Comparison of ENCODE assay signal across 9 cellular contexts in the genomic region with DNA sequence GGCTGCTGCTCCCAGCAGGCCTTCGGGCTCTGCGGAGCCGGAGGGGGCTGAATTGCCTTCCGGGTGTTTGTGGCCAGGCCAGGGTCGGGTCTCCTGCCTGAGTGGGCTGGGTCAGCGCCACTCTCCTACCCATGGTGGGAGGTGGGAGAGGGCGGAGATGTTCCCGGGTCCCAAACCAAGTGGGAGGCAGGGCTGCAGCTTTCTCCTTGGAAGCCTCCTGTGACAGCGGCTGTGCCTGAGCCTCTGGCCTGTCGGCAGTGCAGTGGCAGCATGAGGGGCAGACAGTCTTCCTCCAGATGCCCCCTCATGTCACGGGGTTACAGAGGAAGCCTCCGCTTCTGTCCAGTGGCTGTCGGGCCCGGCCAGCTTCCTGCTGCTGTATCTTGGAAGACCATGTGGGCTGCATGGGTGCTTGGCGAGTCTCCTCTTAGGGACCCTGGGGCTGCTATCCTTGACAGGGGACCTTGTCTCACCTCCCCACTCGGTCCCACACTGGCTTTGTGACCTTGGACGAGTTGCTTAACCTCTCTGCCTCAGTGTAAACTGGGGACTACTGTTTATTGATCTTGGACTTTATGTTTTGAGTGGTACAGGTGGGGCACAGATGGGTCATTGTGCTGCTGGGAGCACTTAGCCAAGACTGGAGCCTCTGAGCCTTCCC. TPM values are rescaled to one million over a fixed set of nuclear protein-coding genes. Genes with fewer than 3 reads are reported as not detected.
DNase-seq lines count a peak whose midpoint lies in the region; ATAC-seq, FAIRE-seq and TF ChIP-seq lines count a peak whose summit lies in the region.
"Had no signal": no experiment of that assay in that cellular context is flagged by ENCODE, and none has a peak within 500 bp of the region (broad histone marks: within the 10 kb centered on the region; RNA-seq: fewer than 3 reads in every experiment).

No MANE protein-coding gene starts in this region.

- no peak for TF ChIP-seq POLR2A in endothelial cell of umbilical vein (IDR thresholded peaks at IDR 0.05; ENCODE audit: low read depth, low read length)

- peaks cover 2% of the 10 kb centered on the region for H3K27me3 Mint-ChIP-seq in neural progenitor cell (ENCODE audit: insufficient read depth, low read depth)

- intact Hi-C loops in Panc1 (cut with micrococcal nuclease; ENCODE audit: unreplicated experiment) (loop anchor here (5.0 kb wide), 1 partner anchor 80 kb away; no protein-coding TSS in a partner anchor), endothelial cell of umbilical vein (cut with micrococcal nuclease) (loop anchor here (1.0 to 2.0 kb wide), 5 partner anchors 28 to 82 kb away; no protein-coding TSS in a partner anchor)

- dilution Hi-C loops in endothelial cell of umbilical vein (cut with MboI; ENCODE audit: extremely low pct_ligation_motif_present, low sequenced_read_pairs) = no loop called here

- H3K27ac ChIP-seq in AG04450 (ENCODE audit: low read depth, low read length) (peak overlapping the region; percentile 75), Panc1 (ENCODE audit: low read length) (0 out of 2 replicates have a peak overlapping the region, but pooled peaks have one; percentile 13), endothelial cell of umbilical vein (ENCODE audit: insufficient read depth, low read depth, low read length) (peak overlapping the region; percentile 39), neural progenitor cell (no peak overlapping the region)

- FAIRE-seq in endothelial cell of umbilical vein (lab: Jason Lieb, UNC) = no peak

- CTCF ChIA-PET in AG04450 (lab: Charles Lee) (interaction anchor here (0.9 to 2.4 kb wide), 3 partner anchors 38 to 150 kb away, joined by 10 to 13 read pairs (median 12); a partner anchor contains a TSS), Panc1 (lab: Charles Lee) (interaction anchor here (1.4 kb wide), 1 partner anchor 37 kb away, joined by 4 read pairs; a partner anchor contains a TSS), endothelial cell of umbilical vein (lab: Charles Lee) (interaction anchor here (0.8 to 5.4 kb wide), 7 partner anchors 18 to 149 kb away, joined by 3 to 51 read pairs (median 9); a partner anchor contains a TSS)

- in situ Hi-C loops in Panc1 (cut with HindIII; ENCODE audit: low pct_unique_long_range_greater_than_20kb, low sequenced_read_pairs) = no loop called here

- peak overlapping the region; percentile 98 for H3K4me3 Mint-ChIP-seq in neural progenitor cell

- H3K36me3 Mint-ChIP-seq in neural progenitor cell = peaks cover 9% of the 10 kb centered on the region

- no peak overlapping the region for H2AFZ ChIP-seq in endothelial cell of umbilical vein (ENCODE audit: low read depth, low read length)
- H2AFZ ChIP-seq in neural progenitor cell (replicated peaks) = no peak overlapping the region

- H3K79me2 ChIP-seq in endothelial cell of umbilical vein (ENCODE audit: control insufficient read depth, insufficient read depth, low read length) (peaks cover 87% of the 10 kb centered on the region), neural progenitor cell (ENCODE audit: low read depth) (peaks cover 88% of the 10 kb centered on the region)

- H3K4me3 ChIP-seq in AG04450 (ENCODE audit: low read depth, low read length) (peak overlapping the region; percentile 87), Panc1 (ENCODE audit: low read depth in 2 of 2, low read length in 2 of 2) (peak overlapping the region; percentile 56 to 68), endothelial cell of umbilical vein (replicated peaks in 1 of 3; ENCODE audit: insufficient read depth in 1 of 3, low read depth in 1 of 3, low read length in 3 of 3) (peak overlapping the region; percentile 25 to 64 (median 42)), neural progenitor cell (no peak overlapping the region)

- H3K9me3 ChIP-seq in AG04450 (ENCODE audit: control insufficient read depth, insufficient read depth, low read length) (peaks cover 6% of the 10 kb centered on the region; the same call in 1 of the 2 replicates), Panc1 (ENCODE audit: control insufficient read depth, insufficient read depth, low read depth, low read length) (no peaks in the 10 kb centered on the region), endothelial cell of umbilical vein (replicated peaks; ENCODE audit: control insufficient read depth, insufficient read depth, low read length) (no peaks in the 10 kb centered on the region), neural progenitor cell (ENCODE audit: low read depth) (no peaks in the 10 kb centered on the region)

- H3K36me3 ChIP-seq in Panc1 (ENCODE audit: control insufficient read depth, insufficient read depth, low read length) (peaks cover 2% of the 10 kb centered on the region; the same call in 1 of the 2 replicates), endothelial cell of umbilical vein (ENCODE audit: control insufficient read depth in 2 of 2, extremely low read depth in 1 of 2, insufficient read depth in 2 of 2, low read length in 2 of 2) (peaks cover 0 to 3% of the 10 kb centered on the region in 2 experiments), neural progenitor cell (no peaks in the 10 kb centered on the region)

- H3K9ac ChIP-seq in endothelial cell of umbilical vein (replicated peaks; ENCODE audit: extremely low read depth, insufficient read depth, low read length) = peak overlapping the region; percentile 39
- H3K9ac ChIP-seq in neural progenitor cell = no peak overlapping the region

- ATAC-seq in Panc1 (no peak), HG02759 (IDR thresholded peaks at IDR 0.05; ENCODE audit: unreplicated experiment) (no peak)

- H3K27me3 ChIP-seq in AG04450 (ENCODE audit: control insufficient read depth, insufficient read depth, low read length) (no peaks in the 10 kb centered on the region), Panc1 (ENCODE audit: control insufficient read depth, insufficient read depth, low read length) (no peaks in the 10 kb centered on the region), endothelial cell of umbilical vein (ENCODE audit: control insufficient read depth in 2 of 2, insufficient read depth in 2 of 2, low read length in 2 of 2) (no peaks in the 10 kb centered on the region), neural progenitor cell (no peaks in the 10 kb centered on the region)

- no TSS peak for BruUV-seq in Panc1 (replicated peaks; lab: Mats Ljungman, UMichigan)
- BruUV-seq in endothelial cell of umbilical vein (replicated peaks; lab: Mats Ljungman, UMichigan) = no TSS peak

- peaks cover 56% of the 10 kb centered on the region for H3K4me1 Mint-ChIP-seq in neural progenitor cell

- H3K9me1 ChIP-seq in endothelial cell of umbilical vein (replicated peaks; ENCODE audit: control insufficient read depth, extremely low read depth, insufficient read depth, low read length) = no peaks in the 10 kb centered on the region

- H3K27ac Mint-ChIP-seq in neural progenitor cell = peak overlapping the region; percentile 37

- peaks cover 36% of the 10 kb centered on the region for H3K4me1 ChIP-seq in Panc1 (ENCODE audit: control insufficient read depth, insufficient read depth, low read length)
- peaks cover 40% of the 10 kb centered on the region for H3K4me1 ChIP-seq in endothelial cell of umbilical vein (ENCODE audit: control insufficient read depth, extremely low read depth, insufficient read depth, low read length)
- H3K4me1 ChIP-seq in neural progenitor cell = peaks cover 49% of the 10 kb centered on the region

- peaks cover 12% of the 10 kb centered on the region for H3F3A ChIP-seq in neural progenitor cell (ENCODE audit: low read depth)

- POLR2A ChIA-PET in AG04450 (lab: Yijun Ruan, JAX) (interaction anchor here (0.6 to 1.4 kb wide), 5 partner anchors 8 to 159 kb away, joined by 3 to 13 read pairs (median 5); a partner anchor contains a TSS), Panc1 (lab: Charles Lee) (no interaction called here), endothelial cell of umbilical vein (lab: Charles Lee) (interaction anchor here (1.0 to 1.1 kb wide), 3 partner anchors 23 to 37 kb away, joined by 3 to 4 read pairs (median 3); no protein-coding TSS in a partner anchor)

- H3K4me2 ChIP-seq in endothelial cell of umbilical vein (ENCODE audit: insufficient read depth, low read length) (peak overlapping the region; percentile 66), neural progenitor cell (peak overlapping the region; percentile 99)

- TF ChIP-seq CTCF in AG04450 (IDR thresholded peaks at IDR 0.05; ENCODE audit: low read depth, low read length) = no peak
- TF ChIP-seq CTCF in Panc1 (IDR thresholded peaks at IDR 0.05) = no peak
- TF ChIP-seq CTCF in endothelial cell of umbilical vein (IDR thresholded peaks at IDR 0.05; ENCODE audit: extremely low read depth in 1 of 2, insufficient read depth in 1 of 2, low read depth in 1 of 2, low read length in 2 of 2) = no peak
- no peak for TF ChIP-seq CTCF in neural progenitor cell (IDR thresholded peaks at IDR 0.05)

- no peaks in the 10 kb centered on the region for H4K20me1 ChIP-seq in endothelial cell of umbilical vein (replicated peaks; ENCODE audit: control insufficient read depth, extremely low read depth, insufficient read depth, low read length)
- peaks cover 88% of the 10 kb centered on the region for H4K20me1 ChIP-seq in neural progenitor cell (ENCODE audit: low read depth)

- DNase-seq in AG04450 (ENCODE audit: low read depth, low spot score) (no peak), Panc1 (ENCODE audit: low read depth, low spot score) (no peak), endothelial cell of umbilical vein (ENCODE audit: low read depth, low spot score) (no peak), neural progenitor cell (ENCODE audit: low spot score) (no peak), NCI-H1930 (lab: John Stamatoyannopoulos, UW) (no peak), islet precursor cell (no peak), GM19240 (ENCODE audit: insufficient read length, low spot score) (no peak)
- DNase-seq: SHP77 had no signal

- no peaks in the 10 kb centered on the region for H3K9me3 Mint-ChIP-seq in neural progenitor cell

RNA-seq across cellular contexts. Expression of a gene that starts 4.3 kb away (rescaled TPM):
- 6.7 and 9.0 TPM in 2 replicates for polyA plus RNA-seq in AG04450 (2011; rRNA removed)
- polyA minus RNA-seq in AG04450 (2011; rRNA and poly(A)+ RNA removed) = 6.7 and 9.0 TPM in 2 replicates
- total RNA-seq in Panc1 (2021; ENCODE audit: unreplicated experiment) = 63.2 TPM
- polyA plus RNA-seq in Panc1 (2012; ENCODE audit: insufficient read length) = 35.0 TPM
- total RNA-seq in endothelial cell of umbilical vein = 76.0 and 80.3 TPM in 2 replicates
- polyA plus RNA-seq in endothelial cell of umbilical vein = 9.0 and 11.6 TPM in 2 replicates
- polyA plus RNA-seq in endothelial cell of umbilical vein (2011; cell fraction: cytosol; rRNA removed) = 12.3 and 15.5 TPM in 2 replicates
- polyA plus RNA-seq in endothelial cell of umbilical vein (2011; cell fraction: nucleus; rRNA removed) = 23.5 and 24.9 TPM in 2 replicates
- 20.3 and 24.2 TPM in 2 replicates for polyA plus RNA-seq in endothelial cell of umbilical vein (2012)
- polyA minus RNA-seq in endothelial cell of umbilical vein = 10.8 and 14.2 TPM in 2 replicates
- 20.5 TPM for polyA minus RNA-seq in endothelial cell of umbilical vein (2011; cell fraction: cytosol; rRNA and poly(A)+ RNA removed)
- 15.3 and 23.3 TPM in 2 replicates for polyA minus RNA-seq in endothelial cell of umbilical vein (2011; cell fraction: nucleus; rRNA and poly(A)+ RNA removed)
- 7.4 and 15.7 TPM in 2 replicates for total RNA-seq in neural progenitor cell (ENCODE audit: low replicate concordance)

RNA-seq across cellular contexts. Expression of a gene that starts 37.8 kb away (rescaled TPM):
- polyA plus RNA-seq in AG04450 (2011; rRNA removed) (9.7 and 12.6 TPM in 2 replicates), endothelial cell of umbilical vein (31.5 and 57.8 TPM in 2 replicates)
- 4.9 and 5.7 TPM in 2 replicates for polyA minus RNA-seq in AG04450 (2011; rRNA and poly(A)+ RNA removed)
- total RNA-seq in Panc1 (2021; ENCODE audit: unreplicated experiment) (177 TPM), endothelial cell of umbilical vein (62.6 and 69.8 TPM in 2 replicates), neural progenitor cell (ENCODE audit: low replicate concordance) (11.3 and 68.2 TPM in 2 replicates)
- polyA plus RNA-seq in Panc1 (2012; ENCODE audit: insufficient read length) = 197 TPM
- 12.5 and 21.8 TPM in 2 replicates for polyA plus RNA-seq in endothelial cell of umbilical vein (2011; cell fraction: cytosol; rRNA removed)
- 27.2 and 31.3 TPM in 2 replicates for polyA plus RNA-seq in endothelial cell of umbilical vein (2011; cell fraction: nucleus; rRNA removed)
- polyA plus RNA-seq in endothelial cell of umbilical vein (2012) = 20.7 and 41.9 TPM in 2 replicates
- 6.2 and 8.0 TPM in 2 replicates for polyA minus RNA-seq in endothelial cell of umbilical vein
- 6.8 TPM for polyA minus RNA-seq in endothelial cell of umbilical vein (2011; cell fraction: cytosol; rRNA and poly(A)+ RNA removed)
- 4.2 and 8.6 TPM in 2 replicates for polyA minus RNA-seq in endothelial cell of umbilical vein (2011; cell fraction: nucleus; rRNA and poly(A)+ RNA removed)
